Comparison of ENCODE assay signal across 14 cellular contexts in genomic region chr13:77509221-77509620, GRCh38. TPM values are rescaled to one million over a fixed set of nuclear protein-coding genes. Genes with fewer than 3 reads are reported as not detected.
DNase-seq lines count a peak whose midpoint lies in the region; ATAC-seq, FAIRE-seq and TF ChIP-seq lines count a peak whose summit lies in the region.
"Had no signal": no experiment of that assay in that cellular context is flagged by ENCODE, and none has a peak within 500 bp of the region (broad histone marks: within the 10 kb centered on the region; RNA-seq: fewer than 3 reads in every experiment).

No MANE protein-coding gene starts in this region.

- TF ChIP-seq CTCF in PC-3 (conservative IDR thresholded peaks at IDR 0.05; ENCODE audit: low read depth, low read length) (no peak), epithelial cell of esophagus (IDR thresholded peaks at IDR 0.05; ENCODE audit: insufficient read depth, low read depth, low read length, missing control alignments) (no peak), BE2C (IDR thresholded peaks at IDR 0.05; ENCODE audit: low read depth, low read length) (no peak)

- H3K79me2 ChIP-seq in PC-3 (ENCODE audit: low read length), result no peaks in the 10 kb centered on the region

- H3K36me3 ChIP-seq in PC-3 (ENCODE audit: low read depth, low read length) (no peaks in the 10 kb centered on the region), BE2C (no peaks in the 10 kb centered on the region)
- H3K36me3 ChIP-seq: Peyer's patch had no signal

- CTCF ChIA-PET in PC-3 (lab: Charles Lee), result no interaction called here

- peak overlapping the region; percentile 63 for H3K4me2 ChIP-seq in PC-3 (ENCODE audit: low read length)

- BruUV-seq in PC-3 (replicated peaks; lab: Mats Ljungman, UMichigan), result no TSS peak

- intact Hi-C loops in PC-3 (cut with micrococcal nuclease), result no loop called here

- H3K9me2 ChIP-seq in PC-3 (replicated peaks; ENCODE audit: low read length), result no peaks in the 10 kb centered on the region

- H3K9ac ChIP-seq in PC-3 (ENCODE audit: low read length), result no peak overlapping the region

- DNase-seq in GM18507 (ENCODE audit: extremely low spot score, insufficient read length, low read depth) (no peak), PC-3 (peak; percentile 58), epithelial cell of esophagus (ENCODE audit: low read depth) (peak; percentile 58), pulmonary artery endothelial cell (ENCODE audit: low read depth, low spot score) (peak; percentile 70), BE2C (no peak), NCI-H1694 (lab: John Stamatoyannopoulos, UW) (no peak), D341Med (ENCODE audit: low spot score) (no peak)
- DNase-seq: activated B cell treated with CpG ODN at 0.5 μM for 24 hours; activated gamma-delta T cell treated with Interleukin-2 at 50 U/mL for 16 hours; effector memory CD8-positive, alpha-beta T cell; islet precursor cell; Peyer's patch; stimulated activated CD4-positive, alpha-beta T cell treated with anti-CD3 and anti-CD28 coated beads, Interleukin-4, amount 100 ng/mL, for 4 hours had no signal

- POLR2A ChIA-PET in PC-3 (lab: Charles Lee; ENCODE audit: unreplicated experiment), result no interaction called here

- H3F3A ChIP-seq in PC-3 (ENCODE audit: low read length, unreplicated experiment), result no peaks in the 10 kb centered on the region

- no peak overlapping the region for H2AFZ ChIP-seq in PC-3 (ENCODE audit: low read length)

- ATAC-seq in PC-3 (no peak), HG02678 (IDR thresholded peaks at IDR 0.05; ENCODE audit: unreplicated experiment) (no peak)
- ATAC-seq: effector memory CD8-positive, alpha-beta T cell had no signal

- H3K4me1 ChIP-seq in PC-3 (ENCODE audit: insufficient read depth, low read length) (peaks cover 32% of the 10 kb centered on the region), BE2C (peaks cover 7% of the 10 kb centered on the region)
- H3K4me1 ChIP-seq: Peyer's patch had no signal

- no peaks in the 10 kb centered on the region for H3K27me3 ChIP-seq in PC-3 (ENCODE audit: low read length)
- no peaks in the 10 kb centered on the region for H3K27me3 ChIP-seq in BE2C
- H3K27me3 ChIP-seq: Peyer's patch had no signal

- H3K9me3 ChIP-seq in PC-3 (ENCODE audit: low read length) (no peaks in the 10 kb centered on the region), BE2C (no peaks in the 10 kb centered on the region)
- H3K9me3 ChIP-seq: Peyer's patch had no signal

- no peaks in the 10 kb centered on the region for H4K20me1 ChIP-seq in PC-3 (ENCODE audit: low read length)

- FAIRE-seq in GM18507 (lab: Jason Lieb, UNC), result peak; percentile 52

- H3K4me3 ChIP-seq in PC-3 (ENCODE audit: low read length), result no peak overlapping the region
- H3K4me3 ChIP-seq in epithelial cell of esophagus (ENCODE audit: low read length), result no peak overlapping the region
- H3K4me3 ChIP-seq in BE2C (ENCODE audit: low read depth, low read length), result no peak overlapping the region
- H3K4me3 ChIP-seq: Peyer's patch had no signal

- H3K27ac ChIP-seq in PC-3 (ENCODE audit: low read length), result peak overlapping the region; percentile 73
- H3K27ac ChIP-seq: Peyer's patch had no signal

RNA-seq across cellular contexts. Expression of gene SCEL, which starts 26.3 kb away (rescaled TPM):
- 3.0 and 3.5 TPM in 2 replicates for total RNA-seq in PC-3 (2014; rRNA removed)
- under 0.01 TPM in 1 of 2 replicates, not detected in the other for total RNA-seq in pulmonary artery endothelial cell
- polyA plus RNA-seq in BE2C (2012; ENCODE audit: insufficient read depth, insufficient read length, low read depth), result not detected
- total RNA-seq: activated B cell treated with CpG ODN at 0.5 μM for 24 hours, Peyer's patch had no signal

Comparison
In these comparisons a context has a peak if more than half of its experiments do, and no peak if none do; other contexts are left out.
1. DNase-seq: peak in PC-3 (single experiment), epithelial cell of esophagus (single experiment) and pulmonary artery endothelial cell (single experiment); none in GM18507 (single experiment), BE2C (single experiment), NCI-H1694 (single experiment) and D341Med (single experiment).